ENCODE assay signal across 1 cellular context in the genomic region with DNA sequence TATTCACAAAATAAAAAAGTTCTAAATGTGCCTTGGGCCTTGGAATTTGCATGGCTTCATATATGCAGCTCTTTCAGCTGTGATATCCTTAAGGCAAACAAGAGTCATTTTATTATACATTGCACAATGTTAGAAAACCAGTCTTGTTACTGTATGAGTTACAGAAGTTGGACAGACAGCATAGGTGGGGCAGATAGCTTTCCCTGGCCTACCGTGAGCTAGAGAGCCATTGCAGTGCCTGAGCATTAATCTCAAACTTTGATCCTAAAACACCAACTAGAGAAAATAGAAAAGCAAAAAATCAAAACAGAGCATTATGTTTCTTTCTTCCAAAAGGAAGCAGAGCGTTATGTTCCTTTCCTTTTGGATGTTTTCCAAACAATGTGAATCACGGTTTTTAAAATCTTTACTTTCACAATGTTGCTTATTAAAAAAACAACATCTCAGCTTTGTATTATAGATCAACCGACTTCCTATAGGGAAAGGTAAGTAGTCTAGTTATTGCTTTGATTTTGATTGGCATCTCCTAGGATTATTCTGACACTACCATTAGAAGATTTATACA.
TF ChIP-seq lines count a peak whose summit lies in the region.

No MANE protein-coding gene starts in this region.

TF ChIP-seq in IMR-90, 13 proteins besides CTCF, POLR2A, EP300 and RAD21:
- peak; percentile 49; the same call in 1 of the 2 replicates for TF ChIP-seq CEBPB (IDR thresholded peaks at IDR 0.05; ENCODE audit: low read depth, low read length)
- TF ChIP-seq RCOR1 (IDR thresholded peaks at IDR 0.05; ENCODE audit: insufficient replicate concordance, low read length) = no peak
TF ChIP-seq in IMR-90: peak in this region for 1.
